Comparison of ENCODE assay signal across 1 cellular context in genomic region chr14:100108840-100109593, GRCh38.
TF ChIP-seq lines count a peak whose summit lies in the region.

No MANE protein-coding gene starts in this region.

TF ChIP-seq in H1, 55 proteins besides CTCF, POLR2A, EP300 and RAD21:
- TF ChIP-seq ZNF274 (IDR thresholded peaks at IDR 0.05; ENCODE audit: borderline replicate concordance, extremely low read depth, low read length), result no peak
- no peak for TF ChIP-seq TBP (IDR thresholded peaks at IDR 0.05; ENCODE audit: low read depth, low read length)
- no peak for TF ChIP-seq TAF7 (optimal IDR thresholded peaks at IDR 0.05; ENCODE audit: borderline replicate concordance, low read depth, low read length)
- TF ChIP-seq RNF2 (IDR thresholded peaks at IDR 0.05; ENCODE audit: borderline replicate concordance, low read depth, low read length, missing control alignments, poor library complexity, severe bottlenecking), result no peak
- TF ChIP-seq SIX5 (IDR thresholded peaks at IDR 0.05; ENCODE audit: low read depth, low read length), result no peak
- no peak for TF ChIP-seq BCL11A (IDR thresholded peaks at IDR 0.05; ENCODE audit: low read depth in 2 of 2, low read length in 2 of 2)
- no peak for TF ChIP-seq RXRA (IDR thresholded peaks at IDR 0.05; ENCODE audit: insufficient read depth, low read depth, low read length)
- no peak for TF ChIP-seq SP4 (IDR thresholded peaks at IDR 0.05; ENCODE audit: low read length)
- TF ChIP-seq CBX8 (IDR thresholded peaks at IDR 0.05; ENCODE audit: borderline replicate concordance, low read depth, low read length), result no peak
- TF ChIP-seq CREB1 (IDR thresholded peaks at IDR 0.05), result no peak
- TF ChIP-seq EGR1 (IDR thresholded peaks at IDR 0.05; ENCODE audit: borderline replicate concordance, low read depth, low read length), result no peak
- no peak for TF ChIP-seq SIN3A (conservative IDR thresholded peaks at IDR 0.05 in 1 of 2, IDR thresholded peaks at IDR 0.05 in 1 of 2; ENCODE audit: low read depth in 1 of 2, low read length in 2 of 2)
- TF ChIP-seq E2F6 (IDR thresholded peaks at IDR 0.05), result no peak
- no peak for TF ChIP-seq NRF1 (IDR thresholded peaks at IDR 0.05; ENCODE audit: low read depth, low read length)
- TF ChIP-seq SRF (IDR thresholded peaks at IDR 0.05; ENCODE audit: low read depth, low read length), result no peak
